In the genomic region with DNA sequence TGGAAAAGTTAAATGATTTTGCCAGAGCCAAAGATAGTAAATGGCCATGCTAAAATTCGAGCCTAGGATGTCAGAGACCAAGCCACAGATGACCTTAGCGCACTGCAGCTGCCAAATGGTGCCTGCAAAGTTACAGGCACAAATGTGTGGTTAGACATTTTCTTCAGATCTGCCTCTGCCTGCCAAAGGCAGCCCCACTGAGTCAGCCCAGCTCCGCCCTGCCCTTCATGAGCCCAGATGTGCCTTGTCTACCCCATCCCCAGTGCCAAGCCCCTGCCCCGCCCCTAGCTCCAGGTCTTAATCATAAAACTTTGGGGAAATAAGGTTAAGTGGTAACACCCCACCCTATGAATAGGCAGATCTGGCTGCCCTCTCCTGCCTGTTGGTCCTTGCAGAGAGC, we compare ENCODE assay signal across 17 cellular contexts.
"Had no signal": no experiment of that assay in that cellular context is flagged by ENCODE, and none has a peak within 500 bp of the region (broad histone marks: within the 10 kb centered on the region; RNA-seq: fewer than 3 reads in every experiment).

No MANE protein-coding gene starts in this region.

- H3K27ac ChIP-seq: ascending aorta, cardiac muscle cell, pancreas, spleen, upper lobe of left lung, WERI-Rb-1 had no signal

- H3K4me3 Mint-ChIP-seq: activated CD8-positive, alpha-beta memory T cell treated with anti-CD3 and anti-CD28 coated beads, Interleukin-2, amount 10 ng/mL, durations not matched to agents 7 days and 5 days; activated naive CD4-positive, alpha-beta T cell treated with anti-CD3 and anti-CD28 coated beads, Interleukin-2, amount 10 ng/mL, durations not matched to agents 7 days and 5 days; naive thymus-derived CD4-positive, alpha-beta T cell; stimulated activated naive CD8-positive, alpha-beta T cell treated with anti-CD3 and anti-CD28 coated beads, Interleukin-15, Interleukin-2, amounts not matched to agents 100 ng/mL and 50 ng/mL, for 24 hours had no signal

- H3K36me3 ChIP-seq: ascending aorta, cardiac muscle cell, pancreas, spleen, upper lobe of left lung, WERI-Rb-1 had no signal

- H3K4me1 ChIP-seq: ascending aorta, pancreas had no signal

- H3K9me3 Mint-ChIP-seq: activated naive CD4-positive, alpha-beta T cell treated with anti-CD3 and anti-CD28 coated beads, Interleukin-2, amount 10 ng/mL, durations not matched to agents 7 days and 5 days; stimulated activated naive CD8-positive, alpha-beta T cell treated with anti-CD3 and anti-CD28 coated beads, Interleukin-15, Interleukin-2, amounts not matched to agents 100 ng/mL and 50 ng/mL, for 24 hours had no signal

- H3K4me1 Mint-ChIP-seq: activated CD8-positive, alpha-beta memory T cell treated with anti-CD3 and anti-CD28 coated beads, Interleukin-2, amount 10 ng/mL, durations not matched to agents 7 days and 5 days; activated naive CD4-positive, alpha-beta T cell treated with anti-CD3 and anti-CD28 coated beads, Interleukin-2, amount 10 ng/mL, durations not matched to agents 7 days and 5 days had no signal

- H3K27ac Mint-ChIP-seq: activated CD8-positive, alpha-beta memory T cell treated with anti-CD3 and anti-CD28 coated beads, Interleukin-2, amount 10 ng/mL, durations not matched to agents 7 days and 5 days; activated naive CD4-positive, alpha-beta T cell treated with anti-CD3 and anti-CD28 coated beads, Interleukin-2, amount 10 ng/mL, durations not matched to agents 7 days and 5 days; naive thymus-derived CD4-positive, alpha-beta T cell; stimulated activated naive CD8-positive, alpha-beta T cell treated with anti-CD3 and anti-CD28 coated beads, Interleukin-15, Interleukin-2, amounts not matched to agents 100 ng/mL and 50 ng/mL, for 24 hours had no signal

- H3K4me3 ChIP-seq: ascending aorta, cardiac muscle cell, lung, pancreas, spleen, upper lobe of left lung had no signal

- H3K27me3 Mint-ChIP-seq: activated CD8-positive, alpha-beta memory T cell treated with anti-CD3 and anti-CD28 coated beads, Interleukin-2, amount 10 ng/mL, durations not matched to agents 7 days and 5 days; activated naive CD4-positive, alpha-beta T cell treated with anti-CD3 and anti-CD28 coated beads, Interleukin-2, amount 10 ng/mL, durations not matched to agents 7 days and 5 days; naive thymus-derived CD4-positive, alpha-beta T cell; stimulated activated naive CD8-positive, alpha-beta T cell treated with anti-CD3 and anti-CD28 coated beads, Interleukin-15, Interleukin-2, amounts not matched to agents 100 ng/mL and 50 ng/mL, for 24 hours had no signal

- H3K27me3 ChIP-seq: ascending aorta, cardiac muscle cell, pancreas, spleen, upper lobe of left lung had no signal

- H3K9me3 ChIP-seq: ascending aorta, pancreas, spleen, upper lobe of left lung had no signal

- ATAC-seq: activated CD8-positive, alpha-beta memory T cell treated with anti-CD3 and anti-CD28 coated beads, Interleukin-2, amount 10 ng/mL, durations not matched to agents 7 days and 5 days; left cardiac atrium; naive thymus-derived CD4-positive, alpha-beta T cell; pancreas; sciatic nerve had no signal

- DNase-seq: activated CD4-positive, alpha-beta T cell treated with anti-CD3 and anti-CD28 coated beads, Interleukin-2, amount 50 U/mL, for 48 hours; activated CD8-positive, alpha-beta memory T cell treated with anti-CD3 and anti-CD28 coated beads, Interleukin-2, amount 10 ng/mL, durations not matched to agents 7 days and 5 days; activated naive CD4-positive, alpha-beta T cell treated with anti-CD3 and anti-CD28 coated beads, Interleukin-2, amount 10 ng/mL, durations not matched to agents 7 days and 5 days; activated T-cell treated with anti-CD3 and anti-CD28 coated beads, Interleukin-2, amount 50 U/mL, for 1 hour; head of caudate nucleus; left cardiac atrium; midbrain; naive thymus-derived CD4-positive, alpha-beta T cell; pancreas; spleen; upper lobe of left lung; WERI-Rb-1 had no signal
